ENCODE assay signal across 8 cellular contexts in the genomic region with DNA sequence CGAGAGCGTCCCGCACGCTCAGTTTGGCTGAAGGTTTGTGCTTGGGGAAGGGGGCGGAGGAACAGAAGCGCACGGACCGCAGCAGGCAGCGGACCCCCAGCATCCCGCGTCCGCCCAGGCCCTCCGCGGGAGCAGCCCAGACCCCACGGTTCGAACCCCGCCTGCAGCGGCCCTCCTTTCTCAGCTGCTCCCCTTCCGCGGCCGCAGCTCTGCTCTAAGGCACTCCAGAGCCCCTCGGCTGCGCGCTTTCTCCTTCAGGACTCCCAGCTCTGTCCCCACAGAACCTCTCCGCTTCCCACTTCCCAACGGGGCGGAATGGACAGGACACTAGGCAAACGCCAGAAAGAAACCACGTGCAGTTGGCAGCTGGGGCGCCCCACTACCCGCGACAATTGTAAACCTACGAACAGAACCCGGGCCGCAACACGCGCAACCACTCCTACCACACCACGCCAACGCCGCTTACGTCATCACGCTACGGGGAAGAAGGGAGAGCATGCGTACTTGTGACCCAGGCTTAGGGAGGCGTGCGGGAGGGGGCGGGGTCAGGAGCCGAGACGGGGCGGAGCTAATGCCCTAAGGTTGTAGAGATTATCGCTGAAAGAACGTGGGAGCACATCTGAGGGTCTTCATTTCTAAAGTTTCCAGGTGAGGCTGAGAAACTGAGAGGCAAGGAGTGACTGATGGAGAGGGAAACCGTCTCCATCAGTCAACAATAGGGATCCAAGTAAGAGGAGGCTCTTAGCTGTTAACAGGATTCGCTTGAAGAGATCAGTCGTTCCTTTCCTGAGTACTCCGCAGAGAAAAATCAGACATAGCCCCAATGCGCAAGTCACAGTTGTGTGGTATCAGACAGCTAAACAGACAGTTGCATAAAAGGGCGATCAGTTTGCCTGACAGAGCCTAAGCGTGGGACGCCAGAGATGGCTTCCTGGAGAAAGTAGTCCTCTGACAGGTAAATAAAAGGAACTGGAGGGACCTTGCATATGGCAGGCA. TPM values are rescaled to one million over a fixed set of nuclear protein-coding genes. Genes with fewer than 3 reads are reported as not detected.
DNase-seq lines count a peak whose midpoint lies in the region; ATAC-seq and TF ChIP-seq lines count a peak whose summit lies in the region.

NARS2 (minus strand) TSS at position 479 of the 996 bp plus-strand sequence; CDS start at position 103, 376 bp downstream.

- H3K27me3 Mint-ChIP-seq in WTC11 (ENCODE audit: low read depth) (no peaks in the 10 kb centered on the region), immature natural killer cell (ENCODE audit: low read depth in 3 of 3) (peaks cover 0 to 4% (median 3%) of the 10 kb centered on the region in 3 donors)

- peaks cover 3% of the 10 kb centered on the region for H3K27me3 ChIP-seq in AG04450 (ENCODE audit: control insufficient read depth, insufficient read depth, low read length)

- CTCF ChIA-PET in AG04450 (lab: Charles Lee) = interaction anchor here (1.0 to 4.1 kb wide), 4 partner anchors 10 to 525 kb away, joined by 3 to 33 read pairs (median 8); no protein-coding TSS in a partner anchor
- CTCF ChIA-PET in WTC11 (lab: Charles Lee) = interaction anchor here (1.0 to 4.0 kb wide), 5 partner anchors 10 to 386 kb away, joined by 3 to 48 read pairs (median 6); partner anchors contain the start of genes KCTD21 and USP35

- H3K4me3 Mint-ChIP-seq in WTC11 (peak within 1 kb of the TSS; percentile 97), immature natural killer cell (peak within 1 kb of the TSS; percentile 93 to 99 (median 98))

- H3K9me3 Mint-ChIP-seq in WTC11 (no peaks in the 10 kb centered on the region), immature natural killer cell (no peaks in the 10 kb centered on the region)

- peak; percentile 96 for ATAC-seq in GM18909 (IDR thresholded peaks at IDR 0.05; ENCODE audit: poor library complexity, unreplicated experiment)
- peak; percentile 98 for ATAC-seq in HG03175 (IDR thresholded peaks at IDR 0.05; ENCODE audit: unreplicated experiment)
- ATAC-seq in WTC11 = peak; percentile 96

- POLR2A ChIA-PET in AG04450 (lab: Yijun Ruan, JAX) (interaction anchor here (0.6 to 2.0 kb wide), 4 partner anchors 9 to 318 kb away, joined by 3 to 5 read pairs (median 4); no protein-coding TSS in a partner anchor), WTC11 (lab: Charles Lee) (interaction anchor here (0.8 to 1.2 kb wide), 2 partner anchors 125 to 157 kb away, joined by 3 read pairs; no protein-coding TSS in a partner anchor)

- H3K27ac ChIP-seq in AG04450 (ENCODE audit: low read depth, low read length) = peak within 1 kb of the TSS; percentile 88

- H3K9me3 ChIP-seq in AG04450 (ENCODE audit: control insufficient read depth, insufficient read depth, low read length) = no peaks in the 10 kb centered on the region; the same call in 1 of the 2 replicates

- H3K36me3 Mint-ChIP-seq in WTC11 (peaks cover 20% of the 10 kb centered on the region), immature natural killer cell (peaks cover 8 to 10% (median 9%) of the 10 kb centered on the region in 3 donors)

- peak within 1 kb of the TSS; percentile 87 for H3K4me3 ChIP-seq in AG04450 (ENCODE audit: low read depth, low read length)
- peak within 1 kb of the TSS; percentile 58 to 87 for H3K4me3 ChIP-seq in cardiac fibroblast (replicated peaks in 1 of 2; ENCODE audit: low read depth in 2 of 2, low read length in 2 of 2)

- no peak for TF ChIP-seq CTCF in AG04450 (IDR thresholded peaks at IDR 0.05; ENCODE audit: low read depth, low read length)
- TF ChIP-seq CTCF in WTC11 (IDR thresholded peaks at IDR 0.05) = no peak
- no peak for TF ChIP-seq CTCF in cardiac fibroblast (IDR thresholded peaks at IDR 0.05; ENCODE audit: low read depth, low read length)

- DNase-seq in AG04450 (ENCODE audit: low read depth, low spot score) (peak; percentile 84), NCI-H226 (peak; percentile 91), WTC11 (ENCODE audit: low spot score) (peak; percentile 95), cardiac fibroblast (ENCODE audit: low read depth in 2 of 2) (peak; percentile 97), immature natural killer cell (peak; percentile 94 to 96 (median 95)), smooth muscle cell of the brain vasculature (ENCODE audit: low read depth, low spot score) (peak; percentile 93)

- H3K27ac Mint-ChIP-seq in WTC11 = peak within 1 kb of the TSS; percentile 97
- peak within 1 kb of the TSS; percentile 93 to 98 (median 98) for H3K27ac Mint-ChIP-seq in immature natural killer cell

- H3K4me1 Mint-ChIP-seq in WTC11 (peaks cover 27% of the 10 kb centered on the region), immature natural killer cell (peaks cover 22 to 37% of the 10 kb centered on the region in 2 donors)

TF ChIP-seq in WTC11, 78 proteins besides CTCF, POLR2A, EP300 and RAD21 (continues in another document):
- TF ChIP-seq FOXK1 (CRISPR knock-in tag; IDR thresholded peaks at IDR 0.05) (peak; percentile 85), RELA (CRISPR knock-in tag; IDR thresholded peaks at IDR 0.05; ENCODE audit: borderline replicate concordance) (peak; percentile 60; the same call in 1 of the 2 replicates), ZNF263 (CRISPR knock-in tag; IDR thresholded peaks at IDR 0.05; ENCODE audit: low read depth) (no peak), CREM (CRISPR knock-in tag; IDR thresholded peaks at IDR 0.05) (0 out of 2 replicates have a peak, but pooled peaks have one; percentile 74), ZNF423 (CRISPR knock-in tag; IDR thresholded peaks at IDR 0.05) (no peak), USF2 (CRISPR knock-in tag; IDR thresholded peaks at IDR 0.05) (peak; percentile 41; the same call in 1 of the 2 replicates), KAT7 (CRISPR knock-in tag; IDR thresholded peaks at IDR 0.05; ENCODE audit: borderline replicate concordance) (0 out of 2 replicates have a peak, but pooled peaks have one; percentile 71), ELF4 (CRISPR knock-in tag; IDR thresholded peaks at IDR 0.05; ENCODE audit: low read depth) (no peak)
- TF ChIP-seq, protein P1, sequence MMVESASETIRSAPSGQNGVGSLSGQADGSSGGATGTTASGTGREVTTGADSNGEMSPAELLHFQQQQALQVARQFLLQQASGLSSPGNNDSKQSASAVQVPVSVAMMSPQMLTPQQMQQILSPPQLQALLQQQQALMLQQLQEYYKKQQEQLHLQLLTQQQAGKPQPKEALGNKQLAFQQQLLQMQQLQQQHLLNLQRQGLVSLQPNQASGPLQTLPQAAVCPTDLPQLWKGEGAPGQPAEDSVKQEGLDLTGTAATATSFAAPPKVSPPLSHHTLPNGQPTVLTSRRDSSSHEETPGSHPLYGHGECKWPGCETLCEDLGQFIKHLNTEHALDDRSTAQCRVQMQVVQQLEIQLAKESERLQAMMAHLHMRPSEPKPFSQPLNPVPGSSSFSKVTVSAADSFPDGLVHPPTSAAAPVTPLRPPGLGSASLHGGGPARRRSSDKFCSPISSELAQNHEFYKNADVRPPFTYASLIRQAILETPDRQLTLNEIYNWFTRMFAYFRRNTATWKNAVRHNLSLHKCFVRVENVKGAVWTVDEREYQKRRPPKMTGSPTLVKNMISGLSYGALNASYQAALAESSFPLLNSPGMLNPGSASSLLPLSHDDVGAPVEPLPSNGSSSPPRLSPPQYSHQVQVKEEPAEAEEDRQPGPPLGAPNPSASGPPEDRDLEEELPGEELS (CRISPR knock-in tag; IDR thresholded peaks at IDR 0.05) = peak; percentile 68
- TF ChIP-seq, protein P2, sequence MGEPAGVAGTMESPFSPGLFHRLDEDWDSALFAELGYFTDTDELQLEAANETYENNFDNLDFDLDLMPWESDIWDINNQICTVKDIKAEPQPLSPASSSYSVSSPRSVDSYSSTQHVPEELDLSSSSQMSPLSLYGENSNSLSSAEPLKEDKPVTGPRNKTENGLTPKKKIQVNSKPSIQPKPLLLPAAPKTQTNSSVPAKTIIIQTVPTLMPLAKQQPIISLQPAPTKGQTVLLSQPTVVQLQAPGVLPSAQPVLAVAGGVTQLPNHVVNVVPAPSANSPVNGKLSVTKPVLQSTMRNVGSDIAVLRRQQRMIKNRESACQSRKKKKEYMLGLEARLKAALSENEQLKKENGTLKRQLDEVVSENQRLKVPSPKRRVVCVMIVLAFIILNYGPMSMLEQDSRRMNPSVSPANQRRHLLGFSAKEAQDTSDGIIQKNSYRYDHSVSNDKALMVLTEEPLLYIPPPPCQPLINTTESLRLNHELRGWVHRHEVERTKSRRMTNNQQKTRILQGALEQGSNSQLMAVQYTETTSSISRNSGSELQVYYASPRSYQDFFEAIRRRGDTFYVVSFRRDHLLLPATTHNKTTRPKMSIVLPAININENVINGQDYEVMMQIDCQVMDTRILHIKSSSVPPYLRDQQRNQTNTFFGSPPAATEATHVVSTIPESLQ (CRISPR knock-in tag; IDR thresholded peaks at IDR 0.05) = no peak

RNA-seq across cellular contexts. Expression of gene NARS2, which starts in this region (rescaled TPM):
- polyA plus RNA-seq in AG04450 (2011; rRNA removed) = 10.6 and 18.4 TPM in 2 replicates
- polyA minus RNA-seq in AG04450 (2011; rRNA and poly(A)+ RNA removed) = 5.0 and 9.1 TPM in 2 replicates
- total RNA-seq in WTC11 (2021) = 36.4 to 42.8 TPM (median 42.6 TPM) in 3 replicates
- polyA plus RNA-seq in immature natural killer cell = 10 to 100 TPM in 1 of 3 donors, 1 to 10 TPM in 2; 4.8 to 12.2 (median 8.4) TPM

Comparison
In these comparisons a context has a peak if more than half of its experiments do, and no peak if none do; other contexts are left out.
1. Peak in every context shown above with its lines: DNase-seq, ATAC-seq, H3K4me3 ChIP-seq and H3K27ac ChIP-seq.